In genomic region chr1:70411360-70411844, GRCh38 we compare ENCODE assay signal across 8 cellular contexts. TPM values are rescaled to one million over a fixed set of nuclear protein-coding genes. Genes with fewer than 3 reads are reported as not detected.
DNase-seq lines count a peak whose midpoint lies in the region; ATAC-seq and TF ChIP-seq lines count a peak whose summit lies in the region.

No MANE protein-coding gene starts in this region.

- DNase-seq in HL-60 (ENCODE audit: low read depth in 1 of 2, low spot score in 1 of 2) (no peak), body of pancreas (no peak), kidney glomerular epithelial cell (lab: John Stamatoyannopoulos, UW) (peak; percentile 76), substantia nigra (lab: John Stamatoyannopoulos, UW) (peak in 6 of 49 donors; percentile 30 to 72 (median 58)), T-helper 9 cell (no peak), RKO (ENCODE audit: low spot score) (no peak), SIG-M5 treated with dmso at 0.1 percent for 504 hours (lab: John Stamatoyannopoulos, UW; ENCODE audit: unreplicated experiment) (no peak)

- no peak for TF ChIP-seq POLR2A in body of pancreas (IDR thresholded peaks at IDR 0.05)

- H3K4me1 ChIP-seq in body of pancreas: peaks cover 12% of the 10 kb centered on the region

- H3K27ac ChIP-seq in HL-60 (replicated peaks): peak overlapping the region; percentile 68
- peak overlapping the region; percentile 89 to 99 (median 98) for H3K27ac ChIP-seq in body of pancreas
- H3K27ac ChIP-seq in substantia nigra (ENCODE audit: low read depth, low read length, poor library complexity, severe bottlenecking): peak overlapping the region; percentile 94

- ATAC-seq in GM19043 (IDR thresholded peaks at IDR 0.05; ENCODE audit: low read depth, unreplicated experiment): peak; percentile 0
- ATAC-seq in body of pancreas: peak; percentile 33

- no peaks in the 10 kb centered on the region for H3K36me3 ChIP-seq in body of pancreas (replicated peaks in 1 of 2; ENCODE audit: insufficient read depth in 1 of 2, low read depth in 2 of 2)

- no peak for TF ChIP-seq CTCF in HL-60 (IDR thresholded peaks at IDR 0.05; ENCODE audit: insufficient read depth, low read length)
- TF ChIP-seq CTCF in body of pancreas (IDR thresholded peaks at IDR 0.05): no peak

- H3K4me3 ChIP-seq in HL-60 (replicated peaks; ENCODE audit: insufficient read depth, low read length): peak overlapping the region; percentile 87
- H3K4me3 ChIP-seq in body of pancreas: peak overlapping the region; percentile 29 to 62

- no peaks in the 10 kb centered on the region for H3K27me3 ChIP-seq in HL-60 (ENCODE audit: insufficient read depth, poor library complexity, severe bottlenecking)
- no peaks in the 10 kb centered on the region for H3K27me3 ChIP-seq in body of pancreas

- intact Hi-C loops in body of pancreas (cut with DNase I): no loop called here

- WGBS in body of pancreas, 2 donors: 0% methylated on average over 17 of the region's 17 CpGs

- no peaks in the 10 kb centered on the region for H3K9me3 ChIP-seq in body of pancreas

RNA-seq across cellular contexts. Expression of gene CTH, which starts 0.3 kb away (rescaled TPM):
- 1 to 10 TPM; 5.9 to 7.3 TPM for total RNA-seq in body of pancreas

RNA-seq across cellular contexts. Expression of gene ANKRD13C, which starts 56.9 kb away (rescaled TPM):
- 10 to 100 TPM; 13.7 to 21.8 TPM for total RNA-seq in body of pancreas
